ENCODE assay signal across 8 cellular contexts in genomic region chr17:38674749-38675615, GRCh38. TPM values are rescaled to one million over a fixed set of nuclear protein-coding genes. Genes with fewer than 3 reads are reported as not detected.
DNase-seq lines count a peak whose midpoint lies in the region; ATAC-seq and TF ChIP-seq lines count a peak whose summit lies in the region.

Gene EPOP, minus strand, starts transcription at chr17:38674957. Its CDS starts 462 bp downstream, at chr17:38674495.

- no peak for DNase-seq in AG09309 (ENCODE audit: low read depth)
- DNase-seq in NCI-H748 treated with DMSO at 0.1 percent for 48 hours (lab: John Stamatoyannopoulos, UW): peak; percentile 71
- DNase-seq in activated CD4-positive, alpha-beta memory T cell treated with anti-CD3 and anti-CD28 coated beads for 36 hours: peak; percentile 94
- DNase-seq in ecto neural progenitor cell (ENCODE audit: low spot score): peak; percentile 98
- peak; percentile 83 for DNase-seq in medulla oblongata (ENCODE audit: extremely low spot score)
- peak; percentile 70 for DNase-seq in stimulated activated CD8-positive, alpha-beta memory T cell treated with anti-CD3 and anti-CD28 coated beads, Interleukin-12 subunit alpha, Interleukin-12 subunit beta, amount 100 ng/mL, for 1 hour (ENCODE audit: low read depth)

- H3K27me3 Mint-ChIP-seq in activated CD4-positive, alpha-beta memory T cell treated with anti-CD3 and anti-CD28 coated beads for 36 hours: peaks cover 10% of the 10 kb centered on the region

- ATAC-seq in GM19025 (IDR thresholded peaks at IDR 0.05; ENCODE audit: low read depth, unreplicated experiment) (peak; percentile 66), HG03469 (IDR thresholded peaks at IDR 0.05; ENCODE audit: unreplicated experiment) (peak; percentile 37)

- intact Hi-C loops in activated CD4-positive, alpha-beta memory T cell treated with anti-CD3 and anti-CD28 coated beads for 36 hours (cut with micrococcal nuclease): loop anchor here (5.0 kb wide), 1 partner anchor 68 kb away; the partner anchor contains the start of gene SRCIN1

- no peaks in the 10 kb centered on the region for H3K9me3 Mint-ChIP-seq in activated CD4-positive, alpha-beta memory T cell treated with anti-CD3 and anti-CD28 coated beads for 36 hours

- peaks cover 46% of the 10 kb centered on the region for H3K4me1 Mint-ChIP-seq in activated CD4-positive, alpha-beta memory T cell treated with anti-CD3 and anti-CD28 coated beads for 36 hours (ENCODE audit: low read depth)

- peak within 1 kb of the TSS; percentile 93 for H3K27ac Mint-ChIP-seq in activated CD4-positive, alpha-beta memory T cell treated with anti-CD3 and anti-CD28 coated beads for 36 hours

- POLR2A ChIA-PET in activated CD4-positive, alpha-beta memory T cell treated with anti-CD3 and anti-CD28 coated beads for 36 hours (lab: Charles Lee): interaction anchor here (1.3 to 5.7 kb wide), 5 partner anchors 28 to 60 kb away, joined by 3 to 100 read pairs (median 10); partner anchors contain the start of genes CISD3 and MLLT6

- CTCF ChIA-PET in activated CD4-positive, alpha-beta memory T cell treated with anti-CD3 and anti-CD28 coated beads for 36 hours (lab: Charles Lee): interaction anchor here (0.6 to 10.4 kb wide), 9 partner anchors 10 to 116 kb away, joined by 3 to 210 read pairs (median 11); partner anchors contain the start of genes CISD3, MLLT6 and PSMB3

- TF ChIP-seq CTCF in AG09309 (IDR thresholded peaks at IDR 0.05; ENCODE audit: control insufficient read depth, insufficient read depth, low read depth, low read length, missing control alignments): no peak

- peak within 1 kb of the TSS; percentile 62 for H3K4me3 Mint-ChIP-seq in activated CD4-positive, alpha-beta memory T cell treated with anti-CD3 and anti-CD28 coated beads for 36 hours

- H3K4me3 ChIP-seq in AG09309 (ENCODE audit: control insufficient read depth, low read depth, low read length): peak within 1 kb of the TSS; percentile 32

- H3K36me3 Mint-ChIP-seq in activated CD4-positive, alpha-beta memory T cell treated with anti-CD3 and anti-CD28 coated beads for 36 hours: peaks cover 8% of the 10 kb centered on the region

RNA-seq across cellular contexts. Expression of gene EPOP, which starts in this region (rescaled TPM):
- 10 to 100 TPM; 37.1 to 38.0 TPM for total RNA-seq in activated CD4-positive, alpha-beta memory T cell treated with anti-CD3 and anti-CD28 coated beads for 36 hours
